ENCODE assay signal across 15 cellular contexts in genomic region chr2:8391126-8391525, GRCh38.
DNase-seq lines count a peak whose midpoint lies in the region; ATAC-seq and TF ChIP-seq lines count a peak whose summit lies in the region.
"Had no signal": no experiment of that assay in that cellular context is flagged by ENCODE, and none has a peak within 500 bp of the region (broad histone marks: within the 10 kb centered on the region; RNA-seq: fewer than 3 reads in every experiment).

No MANE protein-coding gene starts in this region.

- peaks cover 17% of the 10 kb centered on the region for H3K4me1 Mint-ChIP-seq in activated CD8-positive, alpha-beta memory T cell treated with anti-CD3 and anti-CD28 coated beads, Interleukin-2, amount 10 ng/mL, durations not matched to agents 7 days and 5 days

- no peaks in the 10 kb centered on the region for H3K9me3 ChIP-seq in HUES64 (ENCODE audit: insufficient read depth, low read depth, low read length)
- H3K9me3 ChIP-seq in iPS DF 6.9 (ENCODE audit: control insufficient read depth, insufficient read depth, low read length) = no peaks in the 10 kb centered on the region
- H3K9me3 ChIP-seq in body of pancreas = no peaks in the 10 kb centered on the region

- H3K27me3 ChIP-seq in HUES64 (ENCODE audit: insufficient read depth, low read length) (no peaks in the 10 kb centered on the region), iPS DF 6.9 (ENCODE audit: control insufficient read depth, insufficient read depth, low read length) (no peaks in the 10 kb centered on the region), body of pancreas (no peaks in the 10 kb centered on the region)
- H3K27me3 ChIP-seq: BLaER1 had no signal

- intact Hi-C loops in body of pancreas (cut with DNase I) = no loop called here

- CTCF ChIA-PET in activated CD8-positive, alpha-beta memory T cell treated with anti-CD3 and anti-CD28 coated beads, Interleukin-2, amount 10 ng/mL, durations not matched to agents 7 days and 5 days (lab: Charles Lee) = no interaction called here

- peaks cover 6% of the 10 kb centered on the region for H3K36me3 Mint-ChIP-seq in activated CD8-positive, alpha-beta memory T cell treated with anti-CD3 and anti-CD28 coated beads, Interleukin-2, amount 10 ng/mL, durations not matched to agents 7 days and 5 days
- H3K36me3 Mint-ChIP-seq: IgD-negative memory B cell had no signal

- H3K4me1 ChIP-seq in HUES64 (ENCODE audit: insufficient read depth, low read length) (peaks cover 16% of the 10 kb centered on the region), iPS DF 6.9 (ENCODE audit: control insufficient read depth, insufficient read depth, low read length) (peaks cover 10% of the 10 kb centered on the region; the same call in 1 of the 2 replicates), body of pancreas (no peaks in the 10 kb centered on the region)

- WGBS in HUES64 = 93% methylated on average over 2 of the region's 2 CpGs
- WGBS in iPS DF 6.9 (ENCODE audit: insufficient coverage, insufficient read length) = no CpG with 5 or more reads among the region's 2 CpGs
- WGBS in body of pancreas, 2 donors = 77 to 83% methylated on average over 2 of the region's 2 CpGs

- no peak for ATAC-seq in activated CD8-positive, alpha-beta memory T cell treated with anti-CD3 and anti-CD28 coated beads, Interleukin-2, amount 10 ng/mL, durations not matched to agents 7 days and 5 days
- ATAC-seq in body of pancreas (no peak), GM19328 (IDR thresholded peaks at IDR 0.05; ENCODE audit: unreplicated experiment) (no peak)
- ATAC-seq: HCT116 had no signal

- peak; percentile 51 for DNase-seq in activated CD8-positive, alpha-beta memory T cell treated with anti-CD3 and anti-CD28 coated beads for 24 hours
- no peak for DNase-seq in activated CD8-positive, alpha-beta memory T cell treated with anti-CD3 and anti-CD28 coated beads, Interleukin-2, amount 10 ng/mL, durations not matched to agents 7 days and 5 days
- DNase-seq in iPS DF 6.9 (ENCODE audit: low read depth, low spot score) (no peak), body of pancreas (no peak), NCI-H2081 treated with DMSO at 0.1 percent for 48 hours (lab: John Stamatoyannopoulos, UW) (no peak)
- DNase-seq: AML-193, DMS53, GF-D8 had no signal

- TF ChIP-seq POLR2A in body of pancreas (IDR thresholded peaks at IDR 0.05) = no peak

- TF ChIP-seq CTCF in body of pancreas (IDR thresholded peaks at IDR 0.05) = no peak

- no peaks in the 10 kb centered on the region for H3K9me3 Mint-ChIP-seq in activated CD8-positive, alpha-beta memory T cell treated with anti-CD3 and anti-CD28 coated beads, Interleukin-2, amount 10 ng/mL, durations not matched to agents 7 days and 5 days (ENCODE audit: low read depth)

- no peak overlapping the region for H3K4me3 ChIP-seq in HUES64 (ENCODE audit: low read length)
- no peak overlapping the region for H3K4me3 ChIP-seq in iPS DF 6.9 (ENCODE audit: low read length)
- no peak overlapping the region for H3K4me3 ChIP-seq in body of pancreas
- H3K4me3 ChIP-seq: BLaER1 had no signal

- no peaks in the 10 kb centered on the region for H3K27me3 Mint-ChIP-seq in activated CD8-positive, alpha-beta memory T cell treated with anti-CD3 and anti-CD28 coated beads, Interleukin-2, amount 10 ng/mL, durations not matched to agents 7 days and 5 days

- no peak overlapping the region for H3K4me3 Mint-ChIP-seq in activated CD8-positive, alpha-beta memory T cell treated with anti-CD3 and anti-CD28 coated beads, Interleukin-2, amount 10 ng/mL, durations not matched to agents 7 days and 5 days
- H3K4me3 Mint-ChIP-seq: IgD-negative memory B cell had no signal

- H3K36me3 ChIP-seq in HUES64 (ENCODE audit: insufficient read depth, low read length) (no peaks in the 10 kb centered on the region), iPS DF 6.9 (ENCODE audit: control insufficient read depth, insufficient read depth, low read length) (no peaks in the 10 kb centered on the region), body of pancreas (replicated peaks in 1 of 2; ENCODE audit: insufficient read depth in 1 of 2, low read depth in 2 of 2) (no peaks in the 10 kb centered on the region)
- H3K36me3 ChIP-seq: BLaER1 had no signal

- no peak overlapping the region for H3K27ac Mint-ChIP-seq in activated CD8-positive, alpha-beta memory T cell treated with anti-CD3 and anti-CD28 coated beads, Interleukin-2, amount 10 ng/mL, durations not matched to agents 7 days and 5 days
- H3K27ac Mint-ChIP-seq: IgD-negative memory B cell had no signal

- H3K9ac ChIP-seq in HUES64 (ENCODE audit: low read depth, low read length) = no peak overlapping the region
- H3K9ac ChIP-seq: BLaER1 had no signal

- H3K27ac ChIP-seq in HUES64 (ENCODE audit: low read depth, low read length) (peak overlapping the region; percentile 89; the same call in 1 of the 2 replicates), iPS DF 6.9 (ENCODE audit: low read length) (peak overlapping the region; percentile 56), body of pancreas (no peak overlapping the region)
- H3K27ac ChIP-seq: 22Rv1, BLaER1, HL-60 had no signal

Comparison
In these comparisons a context has a peak if more than half of its experiments do, and no peak if none do; other contexts are left out.
1. H3K27ac ChIP-seq: peak in HUES64 (single experiment) and iPS DF 6.9 (single experiment); none in body of pancreas (0 of 4).